In the genomic region with DNA sequence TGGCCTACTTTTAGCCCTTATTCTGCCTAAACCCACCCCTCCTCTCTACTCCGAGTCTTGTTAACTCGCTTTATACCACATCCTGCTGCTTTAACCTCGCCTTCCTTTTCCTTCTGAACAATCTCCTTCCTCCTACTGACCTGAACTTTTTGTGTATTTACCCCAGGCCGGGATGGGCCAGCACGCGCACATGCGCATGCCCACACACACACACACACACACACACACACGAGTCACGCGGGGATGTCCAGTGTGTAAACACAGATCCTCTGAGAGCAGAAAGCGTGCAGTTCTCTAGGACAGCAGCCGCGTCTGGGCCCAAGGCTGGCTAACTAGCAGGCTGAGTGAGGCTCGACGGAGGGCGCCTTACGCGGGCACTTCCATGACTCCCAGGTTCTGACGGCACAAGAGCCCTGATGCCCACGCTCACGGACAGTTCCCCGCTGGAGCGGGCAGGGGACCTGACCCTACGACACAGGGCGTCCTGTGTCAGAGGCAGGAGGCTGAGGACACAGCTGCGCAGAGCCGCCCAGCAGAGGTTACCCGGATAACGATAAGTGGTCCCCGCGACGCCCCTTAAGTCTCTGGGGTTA, we compare ENCODE assay signal across 9 cellular contexts. TPM values are rescaled to one million over a fixed set of nuclear protein-coding genes. Genes with fewer than 3 reads are reported as not detected.
DNase-seq lines count a peak whose midpoint lies in the region; ATAC-seq and FAIRE-seq lines count a peak whose summit lies in the region.
"Had no signal": no experiment of that assay in that cellular context is flagged by ENCODE, and none has a peak within 500 bp of the region (broad histone marks: within the 10 kb centered on the region; RNA-seq: fewer than 3 reads in every experiment).

No MANE protein-coding gene starts in this region.

- peaks cover 9% of the 10 kb centered on the region for H3K9me3 Mint-ChIP-seq in natural killer cell treated with Interleukin-12 subunit alpha and Interleukin-12 subunit beta and Interleukin-15 and Interleukin-18, amount 100 ng/mL, for 72 hours

- peak overlapping the region; percentile 90 for H3K27ac Mint-ChIP-seq in natural killer cell treated with Interleukin-12 subunit alpha and Interleukin-12 subunit beta and Interleukin-15 and Interleukin-18, amount 100 ng/mL, for 72 hours

- peaks cover 40% of the 10 kb centered on the region for H3K36me3 Mint-ChIP-seq in natural killer cell treated with Interleukin-12 subunit alpha and Interleukin-12 subunit beta and Interleukin-15 and Interleukin-18, amount 100 ng/mL, for 72 hours

- no peak for FAIRE-seq in urothelium cell line (lab: Jason Lieb, UNC)
- FAIRE-seq: TTC549 had no signal

- no peaks in the 10 kb centered on the region for H3K36me3 ChIP-seq in SJCRH30

- no peaks in the 10 kb centered on the region for H3K9me3 ChIP-seq in SJCRH30 (replicated peaks)

- DNase-seq in Right ventricle myocardium inferior (ENCODE audit: missing footprints) (peak; percentile 82), cardiac septum (ENCODE audit: low spot score) (no peak), NCI-H748 (lab: John Stamatoyannopoulos, UW; ENCODE audit: unreplicated experiment) (peak; percentile 76), caudate nucleus (lab: John Stamatoyannopoulos, UW) (no peak), NCI-H524 treated with DMSO at 0.1 percent for 48 hours (lab: John Stamatoyannopoulos, UW) (no peak), urothelium cell line (ENCODE audit: low spot score) (no peak), SJCRH30 (no peak)
- DNase-seq in natural killer cell treated with Interleukin-12 subunit alpha and Interleukin-12 subunit beta and Interleukin-15 and Interleukin-18, amount 100 ng/mL, for 72 hours (ENCODE audit: low spot score) = no peak

- peak overlapping the region; percentile 98 for H3K4me3 Mint-ChIP-seq in natural killer cell treated with Interleukin-12 subunit alpha and Interleukin-12 subunit beta and Interleukin-15 and Interleukin-18, amount 100 ng/mL, for 72 hours

- intact Hi-C loops in Right ventricle myocardium inferior (cut with DNase I) (no loop called here), cardiac septum (cut with DNase I) (no loop called here)

- no peaks in the 10 kb centered on the region for H3K27me3 Mint-ChIP-seq in natural killer cell treated with Interleukin-12 subunit alpha and Interleukin-12 subunit beta and Interleukin-15 and Interleukin-18, amount 100 ng/mL, for 72 hours

- H3K4me1 Mint-ChIP-seq in natural killer cell treated with Interleukin-12 subunit alpha and Interleukin-12 subunit beta and Interleukin-15 and Interleukin-18, amount 100 ng/mL, for 72 hours (ENCODE audit: low read depth in 2 of 2) = peaks cover 66% of the 10 kb centered on the region in 2 donors

- no peaks in the 10 kb centered on the region for H3K4me1 ChIP-seq in SJCRH30

- H3K4me3 ChIP-seq in SJCRH30 = no peak overlapping the region

- H3K27ac ChIP-seq in caudate nucleus (ENCODE audit: low read depth, low read length) (peak overlapping the region; percentile 31), SJCRH30 (no peak overlapping the region)

- H3K27me3 ChIP-seq in SJCRH30 = no peaks in the 10 kb centered on the region

- peak; percentile 47 for ATAC-seq in Right ventricle myocardium inferior
- ATAC-seq in natural killer cell treated with Interleukin-12 subunit alpha and Interleukin-12 subunit beta and Interleukin-15 and Interleukin-18, amount 100 ng/mL, for 72 hours = peak; percentile 57 to 59

RNA-seq across cellular contexts. Expression of gene PIK3R5, which starts 0.6 kb away (rescaled TPM):
- 2.8 TPM for total RNA-seq in Right ventricle myocardium inferior
- 2.0 TPM for total RNA-seq in cardiac septum
- 100 to 1,000 TPM; 112 to 119 TPM for total RNA-seq in natural killer cell treated with Interleukin-12 subunit alpha and Interleukin-12 subunit beta and Interleukin-15 and Interleukin-18, amount 100 ng/mL, for 72 hours
- total RNA-seq in SJCRH30 (2014; rRNA removed; shearing (Covaris generic)) = not detected in 2 replicates

RNA-seq across cellular contexts. Expression of gene NTN1, which starts 56.4 kb away (rescaled TPM):
- total RNA-seq in Right ventricle myocardium inferior (24.5 TPM), cardiac septum (11.5 TPM)
- under 1 TPM; 0.10 to 0.20 TPM for total RNA-seq in natural killer cell treated with Interleukin-12 subunit alpha and Interleukin-12 subunit beta and Interleukin-15 and Interleukin-18, amount 100 ng/mL, for 72 hours
- total RNA-seq in SJCRH30 (2014; rRNA removed; shearing (Covaris generic)) = 10.4 TPM in 2 replicates

Comparison
In these comparisons a context has a peak if more than half of its experiments do, and no peak if none do; other contexts are left out.
1. DNase-seq: peak in Right ventricle myocardium inferior (single experiment) and NCI-H748 (single experiment); none in cardiac septum (single experiment), caudate nucleus (0 of 61), natural killer cell treated with Interleukin-12 subunit alpha and Interleukin-12 subunit beta and Interleukin-15 and Interleukin-18, amount 100 ng/mL, for 72 hours (single experiment), NCI-H524 treated with DMSO at 0.1 percent for 48 hours (single experiment), urothelium cell line (single experiment) and SJCRH30 (0 of 2).
2. RNA of gene PIK3R5, which starts 0.6 kb away (total RNA-seq): 112 to 119 TPM in natural killer cell treated with Interleukin-12 subunit alpha and Interleukin-12 subunit beta and Interleukin-15 and Interleukin-18, amount 100 ng/mL, for 72 hours; 2.8 TPM in Right ventricle myocardium inferior (single experiment), 2.0 TPM in cardiac septum (single experiment) and not detected in SJCRH30; every median in the first group is over 10 times any median in the second.